22 cellular contexts compared by ENCODE assay signal in genomic region chr16:56780646-56781045, GRCh38. TPM values are rescaled to one million over a fixed set of nuclear protein-coding genes. Genes with fewer than 3 reads are reported as not detected.
DNase-seq lines count a peak whose midpoint lies in the region; ATAC-seq and TF ChIP-seq lines count a peak whose summit lies in the region.
"Had no signal": no experiment of that assay in that cellular context is flagged by ENCODE, and none has a peak within 500 bp of the region (broad histone marks: within the 10 kb centered on the region; RNA-seq: fewer than 3 reads in every experiment).

No MANE protein-coding gene starts in this region.

- H3K79me2 ChIP-seq in Karpas-422 (ENCODE audit: low read length) (peaks cover 99% of the 10 kb centered on the region), smooth muscle cell (ENCODE audit: low read depth) (no peaks in the 10 kb centered on the region)

- POLR2A ChIA-PET in CD4-positive, alpha-beta memory T cell (lab: Charles Lee; ENCODE audit: partially characterized antibody): no interaction called here
- POLR2A ChIA-PET in HEK293T (lab: Yijun Ruan, JAX): no interaction called here

- no peaks in the 10 kb centered on the region for H4K20me1 ChIP-seq in Karpas-422 (ENCODE audit: insufficient read depth, low read depth, low read length)
- peaks cover 29% of the 10 kb centered on the region for H4K20me1 ChIP-seq in smooth muscle cell (ENCODE audit: low read depth)

- no peak overlapping the region for H3K4me2 ChIP-seq in Karpas-422 (ENCODE audit: low read depth, low read length, poor library complexity, severe bottlenecking)
- no peak overlapping the region for H3K4me2 ChIP-seq in smooth muscle cell

- peak overlapping the region in 3 of 7 donors; percentile 31 to 62 (median 33) for H3K27ac Mint-ChIP-seq in CD4-positive, alpha-beta memory T cell
- H3K27ac Mint-ChIP-seq in activated T-cell treated with anti-CD3 and anti-CD28 coated beads, Interleukin-2, amount 50 U/mL, for 72 hours: no peak overlapping the region
- H3K27ac Mint-ChIP-seq: activated T-helper 17 cell treated with anti-CD3 and anti-CD28 coated beads, Interleukin-2, amount 50 U/mL, for 72 hours; B cell had no signal

- no peak overlapping the region for H3K27ac ChIP-seq in CD4-positive, alpha-beta memory T cell (ENCODE audit: low read depth, low read length)
- H3K27ac ChIP-seq in Karpas-422 (ENCODE audit: low read length) (0 out of 2 replicates have a peak overlapping the region, but pooled peaks have one; percentile 33), VCaP (peak overlapping the region; percentile 67), smooth muscle cell (ENCODE audit: low read depth) (no peak overlapping the region)
- H3K27ac ChIP-seq: epithelial cell of prostate, spleen had no signal

- H3F3A ChIP-seq in smooth muscle cell (ENCODE audit: low read depth): peaks cover 4% of the 10 kb centered on the region

- H3K27me3 Mint-ChIP-seq in CD4-positive, alpha-beta memory T cell: no peaks in the 10 kb centered on the region
- H3K27me3 Mint-ChIP-seq in activated T-cell treated with anti-CD3 and anti-CD28 coated beads, Interleukin-2, amount 50 U/mL, for 72 hours (ENCODE audit: low read depth): no peaks in the 10 kb centered on the region
- H3K27me3 Mint-ChIP-seq: activated T-helper 17 cell treated with anti-CD3 and anti-CD28 coated beads, Interleukin-2, amount 50 U/mL, for 72 hours; B cell had no signal

- H3K4me1 ChIP-seq in CD4-positive, alpha-beta memory T cell (ENCODE audit: insufficient read depth, low read length): peaks cover 13% of the 10 kb centered on the region
- peaks cover 81% of the 10 kb centered on the region for H3K4me1 ChIP-seq in Karpas-422 (ENCODE audit: low read length)
- H3K4me1 ChIP-seq in smooth muscle cell (ENCODE audit: low read depth): peaks cover 51% of the 10 kb centered on the region

- H3K4me3 Mint-ChIP-seq in CD4-positive, alpha-beta memory T cell: peak overlapping the region in 4 of 8 donors; percentile 10 to 50 (median 15)
- no peak overlapping the region for H3K4me3 Mint-ChIP-seq in activated T-cell treated with anti-CD3 and anti-CD28 coated beads, Interleukin-2, amount 50 U/mL, for 72 hours
- H3K4me3 Mint-ChIP-seq: activated T-helper 17 cell treated with anti-CD3 and anti-CD28 coated beads, Interleukin-2, amount 50 U/mL, for 72 hours; B cell; WTC11 had no signal

- H3K36me3 Mint-ChIP-seq in CD4-positive, alpha-beta memory T cell: peaks cover 0 to 4% of the 10 kb centered on the region in 2 donors
- H3K36me3 Mint-ChIP-seq in activated T-cell treated with anti-CD3 and anti-CD28 coated beads, Interleukin-2, amount 50 U/mL, for 72 hours (ENCODE audit: insufficient read depth in 2 of 2): no peaks in the 10 kb centered on the region
- H3K36me3 Mint-ChIP-seq: WTC11 had no signal

- H3K4me3 ChIP-seq in CD4-positive, alpha-beta memory T cell (ENCODE audit: low read length in 2 of 2): no peak overlapping the region
- no peak overlapping the region for H3K4me3 ChIP-seq in Karpas-422 (ENCODE audit: low read length)
- H3K4me3 ChIP-seq in smooth muscle cell: no peak overlapping the region
- H3K4me3 ChIP-seq: HAP-1, SJCRH30, spleen had no signal

- ATAC-seq in activated T-cell treated with anti-CD3 and anti-CD28 coated beads, Interleukin-2, amount 50 U/mL, for 72 hours (replicated peaks in 1 of 2): no peak
- ATAC-seq: activated T-helper 17 cell treated with anti-CD3 and anti-CD28 coated beads, Interleukin-2, amount 50 U/mL, for 72 hours had no signal

- intact Hi-C loops in CD4-positive, alpha-beta memory T cell (cut with micrococcal nuclease): no loop called here

- no peaks in the 10 kb centered on the region for H3K9me2 ChIP-seq in Karpas-422 (replicated peaks; ENCODE audit: insufficient read depth, low read length)

- H3K36me3 ChIP-seq in CD4-positive, alpha-beta memory T cell (ENCODE audit: insufficient read depth, low read length): no peaks in the 10 kb centered on the region
- H3K36me3 ChIP-seq in Karpas-422 (ENCODE audit: insufficient read depth, low read length) (no peaks in the 10 kb centered on the region), smooth muscle cell (ENCODE audit: low read depth) (no peaks in the 10 kb centered on the region)
- H3K36me3 ChIP-seq: HAP-1, SJCRH30, spleen had no signal

- peak in 3 of 5 donors; percentile 4 to 26 (median 16) for DNase-seq in CD4-positive, alpha-beta memory T cell
- DNase-seq in Karpas-422 (no peak), fibroblast of gingiva (ENCODE audit: low read depth) (peak; percentile 13), HEK293T (ENCODE audit: extremely low spot score) (no peak), SIG-M5 treated with dmso at 0.1 percent for 504 hours (lab: John Stamatoyannopoulos, UW; ENCODE audit: unreplicated experiment) (no peak), smooth muscle cell (lab: John Stamatoyannopoulos, UW; ENCODE audit: unreplicated experiment) (no peak)
- DNase-seq in activated T-cell treated with anti-CD3 and anti-CD28 coated beads, Interleukin-2, amount 50 U/mL, for 72 hours: no peak
- DNase-seq: dermis blood vessel endothelial cell; kidney glomerular epithelial cell; mammary epithelial cell; NCI-H2171; NCI-H82; retina; spleen; stimulated activated CD4-positive, alpha-beta T cell treated with anti-CD3 and anti-CD28 coated beads, Interleukin-4, amount 100 ng/mL, for 24 hours had no signal

- H3K9ac ChIP-seq in Karpas-422 (ENCODE audit: low read length) (no peak overlapping the region), smooth muscle cell (ENCODE audit: low read depth) (no peak overlapping the region)

- H2AFZ ChIP-seq in Karpas-422 (ENCODE audit: low read length) (no peak overlapping the region), smooth muscle cell (ENCODE audit: low read depth) (no peak overlapping the region)

- H3K27me3 ChIP-seq in CD4-positive, alpha-beta memory T cell (ENCODE audit: insufficient read depth, low read length): no peaks in the 10 kb centered on the region
- H3K27me3 ChIP-seq in Karpas-422 (ENCODE audit: low read length) (no peaks in the 10 kb centered on the region), smooth muscle cell (ENCODE audit: low read depth) (no peaks in the 10 kb centered on the region)
- H3K27me3 ChIP-seq: SJCRH30, spleen had no signal

- H3K4me1 Mint-ChIP-seq in CD4-positive, alpha-beta memory T cell: peaks cover 26 to 44% (median 29%) of the 10 kb centered on the region in 4 donors
- H3K4me1 Mint-ChIP-seq in activated T-cell treated with anti-CD3 and anti-CD28 coated beads, Interleukin-2, amount 50 U/mL, for 72 hours (ENCODE audit: low read depth): peaks cover 37% of the 10 kb centered on the region
- H3K4me1 Mint-ChIP-seq: B cell had no signal

- TF ChIP-seq CTCF in VCaP (conservative IDR thresholded peaks at IDR 0.05) (no peak), smooth muscle cell (IDR thresholded peaks at IDR 0.05; ENCODE audit: borderline replicate concordance, insufficient read depth, poor library complexity, severe bottlenecking) (no peak)

- no peaks in the 10 kb centered on the region for H3K9me3 Mint-ChIP-seq in CD4-positive, alpha-beta memory T cell
- no peaks in the 10 kb centered on the region for H3K9me3 Mint-ChIP-seq in activated T-cell treated with anti-CD3 and anti-CD28 coated beads, Interleukin-2, amount 50 U/mL, for 72 hours
- H3K9me3 Mint-ChIP-seq: activated T-helper 17 cell treated with anti-CD3 and anti-CD28 coated beads, Interleukin-2, amount 50 U/mL, for 72 hours; WTC11 had no signal

- H3K9me3 ChIP-seq in CD4-positive, alpha-beta memory T cell (ENCODE audit: control insufficient read depth in 1 of 2, low read length in 2 of 2): no peaks in the 10 kb centered on the region
- H3K9me3 ChIP-seq in Karpas-422 (ENCODE audit: low read length): no peaks in the 10 kb centered on the region
- H3K9me3 ChIP-seq in smooth muscle cell (replicated peaks; ENCODE audit: low read depth): no peaks in the 10 kb centered on the region
- H3K9me3 ChIP-seq: HAP-1, SJCRH30, spleen had no signal

- WGBS in smooth muscle cell (ENCODE audit: low lambda C conversion rate): 87% methylated on average over 3 of the region's 3 CpGs

- CTCF ChIA-PET in CD4-positive, alpha-beta memory T cell (lab: Charles Lee; ENCODE audit: partially characterized antibody): interaction anchor here (1.1 kb wide), 1 partner anchor 86 kb away, joined by 3 read pairs; no protein-coding TSS in a partner anchor
- CTCF ChIA-PET in HEK293T (lab: Yijun Ruan, JAX): interaction anchor here (0.9 kb wide), 1 partner anchor 13 kb away, joined by 3 read pairs; no protein-coding TSS in a partner anchor

TF ChIP-seq in HEK293T, 16 proteins besides CTCF, POLR2A, EP300 and RAD21:
- TF ChIP-seq FOXK2 (IDR thresholded peaks at IDR 0.05): no peak
- TF ChIP-seq SUZ12 (IDR thresholded peaks at IDR 0.05): no peak
- no peak for TF ChIP-seq ZNF384 (IDR thresholded peaks at IDR 0.05)
- TF ChIP-seq CTBP1 (IDR thresholded peaks at IDR 0.05; ENCODE audit: borderline replicate concordance): no peak
- no peak for TF ChIP-seq SP1 (IDR thresholded peaks at IDR 0.05)
- TF ChIP-seq FOXM1 (IDR thresholded peaks at IDR 0.05; ENCODE audit: borderline replicate concordance): no peak
- no peak for TF ChIP-seq TARDBP (IDR thresholded peaks at IDR 0.05)

RNA-seq across cellular contexts. Expression of gene NUP93, which starts 50.7 kb away (rescaled TPM):
- 10 to 100 TPM; 48.0 to 56.5 TPM for total RNA-seq in CD4-positive, alpha-beta memory T cell
- polyA plus RNA-seq in CD4-positive, alpha-beta memory T cell: 10 to 100 TPM; 63.1 to 73.2 TPM
- 112 and 116 TPM in 2 replicates for total RNA-seq in Karpas-422 (2014; rRNA removed; shearing (Covaris generic); ENCODE audit: low replicate concordance)
- total RNA-seq in activated T-cell treated with anti-CD3 and anti-CD28 coated beads, Interleukin-2, amount 50 U/mL, for 72 hours: 100 to 1,000 TPM; 112 to 155 TPM
- 40.7 and 45.6 TPM in 2 replicates for total RNA-seq in smooth muscle cell
- polyA plus RNA-seq in smooth muscle cell: 55.8 and 60.9 TPM in 2 replicates

Comparison
In these comparisons a context has a peak if more than half of its experiments do, and no peak if none do; other contexts are left out.
1. DNase-seq: peak in CD4-positive, alpha-beta memory T cell (3 of 5) and fibroblast of gingiva (single experiment); none in Karpas-422 (single experiment), HEK293T (single experiment), SIG-M5 treated with dmso at 0.1 percent for 504 hours (single experiment), activated T-cell treated with anti-CD3 and anti-CD28 coated beads, Interleukin-2, amount 50 U/mL, for 72 hours (0 of 2) and smooth muscle cell (single experiment).
2. H3K27ac ChIP-seq: peak in Karpas-422 (single experiment) and VCaP (single experiment); none in CD4-positive, alpha-beta memory T cell (single experiment) and smooth muscle cell (single experiment).